8 cellular contexts compared by ENCODE assay signal in the genomic region with DNA sequence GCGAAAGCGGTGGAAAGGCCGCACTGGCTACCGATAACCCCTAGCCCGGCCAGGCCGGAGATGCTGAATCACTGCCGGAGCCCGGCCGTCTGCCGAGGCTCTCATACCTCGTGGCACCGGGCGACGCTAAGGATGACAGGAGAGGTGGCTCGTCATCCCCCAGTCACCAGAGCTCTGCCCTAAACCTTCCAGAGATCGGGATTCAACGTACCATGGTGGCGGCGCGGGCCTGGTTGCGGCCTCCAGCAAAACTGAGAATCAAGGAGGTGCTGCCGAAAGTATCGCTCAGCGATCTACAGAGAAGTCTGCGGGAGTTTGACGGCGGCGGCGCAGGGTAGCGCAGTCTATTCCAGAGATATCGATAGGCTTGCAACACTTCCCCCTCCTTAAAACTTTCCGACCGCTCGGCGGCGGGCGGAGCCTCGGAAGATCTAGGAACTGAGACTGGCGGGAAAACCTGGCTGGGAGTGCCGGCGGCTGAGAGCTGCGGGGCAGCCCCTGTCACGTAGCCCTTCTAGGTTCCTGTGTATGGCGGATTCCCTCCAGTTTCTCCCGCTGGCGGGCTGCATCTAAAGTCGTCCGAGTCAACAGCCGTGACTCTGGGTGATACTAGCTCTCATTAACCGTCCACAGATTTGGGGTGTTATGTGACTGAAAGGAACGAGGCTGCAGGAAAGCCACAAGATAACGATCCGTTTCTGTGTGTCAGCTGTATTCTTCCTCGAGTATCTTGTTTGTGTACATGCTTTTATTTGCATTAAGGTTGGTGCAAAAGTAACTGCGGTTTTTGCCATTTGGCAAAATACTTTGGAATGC. TPM values are rescaled to one million over a fixed set of nuclear protein-coding genes. Genes with fewer than 3 reads are reported as not detected.
DNase-seq lines count a peak whose midpoint lies in the region; ATAC-seq and TF ChIP-seq lines count a peak whose summit lies in the region.

PSMA1 (minus strand) TSS at position 301 of the 816 bp plus-strand sequence; CDS start at position 214, 87 bp downstream.

- peaks cover 16% of the 10 kb centered on the region for H3K4me1 Mint-ChIP-seq in dendritic cell treated with granulocyte-macrophage colony-stimulating factor and Interleukin-4, amounts not matched to agents 40 ng/mL and 50 ng/mL, for 4 days (ENCODE audit: low read depth)

- peaks cover 0 to 26% of the 10 kb centered on the region in 2 donors for H3K36me3 ChIP-seq in left lung

- H3K9me3 ChIP-seq in left lung = no peaks in the 10 kb centered on the region

- H3K27me3 ChIP-seq in left lung = no peaks in the 10 kb centered on the region

- H3K27ac ChIP-seq in left lung = peak within 1 kb of the TSS; percentile 89 to 93

- H3K4me3 ChIP-seq in left lung = peak within 1 kb of the TSS; percentile 70 to 83

- H3K9me3 Mint-ChIP-seq in dendritic cell treated with granulocyte-macrophage colony-stimulating factor and Interleukin-4, amounts not matched to agents 40 ng/mL and 50 ng/mL, for 4 days = no peaks in the 10 kb centered on the region

- TF ChIP-seq CTCF in left lung (IDR thresholded peaks at IDR 0.05) = peak; percentile 41 to 74

- H3K27ac Mint-ChIP-seq in dendritic cell treated with granulocyte-macrophage colony-stimulating factor and Interleukin-4, amounts not matched to agents 40 ng/mL and 50 ng/mL, for 4 days = peak within 1 kb of the TSS; percentile 97

- H3K36me3 Mint-ChIP-seq in dendritic cell treated with granulocyte-macrophage colony-stimulating factor and Interleukin-4, amounts not matched to agents 40 ng/mL and 50 ng/mL, for 4 days (ENCODE audit: low read depth) = peaks cover 43% of the 10 kb centered on the region

- peak; percentile 92 for ATAC-seq in GM19351 (IDR thresholded peaks at IDR 0.05; ENCODE audit: unreplicated experiment)
- peak; percentile 91 for ATAC-seq in HG03521 (IDR thresholded peaks at IDR 0.05; ENCODE audit: unreplicated experiment)
- ATAC-seq in left lung = peak; percentile 98

- DNase-seq in C1 segment of cervical spinal cord (lab: John Stamatoyannopoulos, UW) (peak; percentile 41 to 94 (median 87)), NCI-H748 (lab: John Stamatoyannopoulos, UW; ENCODE audit: unreplicated experiment) (peak; percentile 98), left lung (peak; percentile 96 to 98)
- DNase-seq in activated CD4-positive, alpha-beta T cell treated with anti-CD3 and anti-CD28 coated beads, Interleukin-2, amount 50 U/mL, for 1 hour = peak; percentile 91
- DNase-seq in stimulated activated CD4-positive, alpha-beta T cell treated with anti-CD3 and anti-CD28 coated beads, Interleukin-2, amount 100 ng/mL, for 48 hours = peak; percentile 82 to 85

- intact Hi-C loops in dendritic cell treated with granulocyte-macrophage colony-stimulating factor and Interleukin-4, amounts not matched to agents 40 ng/mL and 50 ng/mL, for 4 days (cut with micrococcal nuclease) = loop anchor here (1.0 to 5.0 kb wide), 4 partner anchors 21 to 387 kb away; partner anchors contain the start of genes COPB1, CYP2R1 and PDE3B
- intact Hi-C loops in left lung (cut with DNase I) = no loop called here

- no peaks in the 10 kb centered on the region for H3K27me3 Mint-ChIP-seq in dendritic cell treated with granulocyte-macrophage colony-stimulating factor and Interleukin-4, amounts not matched to agents 40 ng/mL and 50 ng/mL, for 4 days

- H3K4me1 ChIP-seq in left lung = peaks cover 0 to 31% of the 10 kb centered on the region in 2 donors

- peak within 1 kb of the TSS; percentile 89 for H3K4me3 Mint-ChIP-seq in dendritic cell treated with granulocyte-macrophage colony-stimulating factor and Interleukin-4, amounts not matched to agents 40 ng/mL and 50 ng/mL, for 4 days

RNA-seq across cellular contexts. Expression of gene PSMA1, which starts in this region (rescaled TPM):
- 100 to 1,000 TPM; 109 to 184 TPM for total RNA-seq in left lung

Comparison
In these comparisons a context has a peak if more than half of its experiments do, and no peak if none do; other contexts are left out.
1. Peak in every context shown above with its lines: DNase-seq, ATAC-seq, H3K4me3 ChIP-seq and H3K27ac ChIP-seq.